9 cellular contexts compared by ENCODE assay signal in genomic region chr2:156896294-156896693, GRCh38.
DNase-seq lines count a peak whose midpoint lies in the region; ATAC-seq, FAIRE-seq and TF ChIP-seq lines count a peak whose summit lies in the region.
"Had no signal": no experiment of that assay in that cellular context is flagged by ENCODE, and none has a peak within 500 bp of the region (broad histone marks: within the 10 kb centered on the region; RNA-seq: fewer than 3 reads in every experiment).

No MANE protein-coding gene starts in this region.

- POLR2A ChIA-PET in HepG2 (lab: Yijun Ruan, JAX), result no interaction called here

- no peak overlapping the region for H3K9ac ChIP-seq in HepG2 (ENCODE audit: insufficient read depth, low read depth, low read length)

- WGBS in HepG2 (ENCODE audit: low lambda C conversion rate), result 0% methylated on average over 1 of the region's 1 CpG
- WGBS in right lobe of liver (ENCODE audit: insufficient coverage, low coverage, low lambda C conversion rate, missing lambda C conversion rate), result 36% methylated on average over 1 of the region's 1 CpG

- H3K79me2 ChIP-seq in HepG2 (ENCODE audit: insufficient read depth, low read length), result no peaks in the 10 kb centered on the region

- H3K9me3 ChIP-seq in HepG2 (ENCODE audit: low read length), result no peaks in the 10 kb centered on the region
- no peaks in the 10 kb centered on the region for H3K9me3 ChIP-seq in right lobe of liver
- H3K9me3 ChIP-seq in left ventricle myocardium inferior (replicated peaks), result no peaks in the 10 kb centered on the region
- H3K9me3 ChIP-seq in lower lobe of right lung, result no peaks in the 10 kb centered on the region

- H4K20me1 ChIP-seq in HepG2 (ENCODE audit: insufficient read depth, low read length), result no peaks in the 10 kb centered on the region

- in situ Hi-C loops in HepG2 (cut with HindIII; ENCODE audit: extremely low pct_ligation_motif_present, low pct_unique_long_range_greater_than_20kb), result no loop called here

- TF ChIP-seq CTCF in HepG2 (CRISPR knock-in tag; IDR thresholded peaks at IDR 0.05), result no peak
- no peak for TF ChIP-seq CTCF in right lobe of liver (IDR thresholded peaks at IDR 0.05)
- TF ChIP-seq CTCF in left ventricle myocardium inferior (IDR thresholded peaks at IDR 0.05; ENCODE audit: borderline replicate concordance), result no peak
- TF ChIP-seq CTCF in lower lobe of right lung (IDR thresholded peaks at IDR 0.05), result no peak

- TF ChIP-seq EP300 in HepG2 (IDR thresholded peaks at IDR 0.05; ENCODE audit: low read depth in 2 of 2, low read length in 2 of 2), result no peak
- TF ChIP-seq EP300 in HepG2 (CRISPR knock-in tag; IDR thresholded peaks at IDR 0.05; ENCODE audit: borderline replicate concordance), result no peak

- intact Hi-C loops in HepG2 (cut with micrococcal nuclease; ENCODE audit: unreplicated experiment), result loop anchor here (10.0 kb wide), 1 partner anchor 561 kb away; the partner anchor contains the start of gene NR4A2
- intact Hi-C loops in right lobe of liver (cut with DNase I), result no loop called here
- intact Hi-C loops in left ventricle myocardium inferior (cut with micrococcal nuclease), result no loop called here
- intact Hi-C loops in lower lobe of right lung (cut with DNase I), result no loop called here

- FAIRE-seq in HepG2 (lab: Jason Lieb, UNC), result no peak

- DNase-seq in HepG2 (ENCODE audit: low spot score) (no peak), right lobe of liver (no peak), OCI-M1 (lab: John Stamatoyannopoulos, UW) (peak; percentile 18), left ventricle myocardium inferior (no peak), lower lobe of right lung (no peak), HK-2 (ENCODE audit: unreplicated experiment) (no peak)
- peak; percentile 30 to 54 for DNase-seq in stimulated activated naive CD8-positive, alpha-beta T cell treated with anti-CD3 and anti-CD28 coated beads, Interleukin-15, amount 100 ng/mL, for 72 hours

- TF ChIP-seq POLR2A in HepG2 (IDR thresholded peaks at IDR 0.05; ENCODE audit: insufficient read depth in 1 of 2, low read depth in 2 of 2, low read length in 2 of 2) (no peak), right lobe of liver (IDR thresholded peaks at IDR 0.05) (no peak)

- peaks cover 0 to 3% of the 10 kb centered on the region in 2 experiments; a peak in 1 of 5 replicates for H3K27me3 ChIP-seq in HepG2 (ENCODE audit: control insufficient read depth in 1 of 2, insufficient read depth in 2 of 2, low read length in 2 of 2)
- H3K27me3 ChIP-seq in right lobe of liver, result no peaks in the 10 kb centered on the region
- no peaks in the 10 kb centered on the region for H3K27me3 ChIP-seq in left ventricle myocardium inferior (ENCODE audit: low read depth)
- no peaks in the 10 kb centered on the region for H3K27me3 ChIP-seq in lower lobe of right lung (ENCODE audit: low read depth)

- no peak overlapping the region for H2AFZ ChIP-seq in HepG2 (ENCODE audit: low read length)

- 0 out of 2 replicates have a peak, but pooled peaks cover 4% of the 10 kb centered on the region for H3K4me1 ChIP-seq in HepG2 (ENCODE audit: insufficient read depth, low read length)
- peaks cover 0 to 9% (median 3%) of the 10 kb centered on the region in 4 donors for H3K4me1 ChIP-seq in right lobe of liver
- H3K4me1 ChIP-seq in left ventricle myocardium inferior, result no peaks in the 10 kb centered on the region
- H3K4me1 ChIP-seq in lower lobe of right lung, result peaks cover 8% of the 10 kb centered on the region

- CTCF ChIA-PET in HepG2 (lab: Yijun Ruan, JAX; ENCODE audit: low intra/inter-chr PET ratio, low total read pairs), result no interaction called here

- no peak for TF ChIP-seq RAD21 in HepG2 (CRISPR knock-in tag; IDR thresholded peaks at IDR 0.05)

- peak overlapping the region in 1 of 2 donors; percentile 10 for H3K4me3 Mint-ChIP-seq in stimulated activated naive CD8-positive, alpha-beta T cell treated with anti-CD3 and anti-CD28 coated beads, Interleukin-15, amount 100 ng/mL, for 72 hours
- H3K4me3 Mint-ChIP-seq: activated naive CD8-positive, alpha-beta T cell had no signal

- peaks cover 43% of the 10 kb centered on the region for H3K27me3 Mint-ChIP-seq in stimulated activated naive CD8-positive, alpha-beta T cell treated with anti-CD3 and anti-CD28 coated beads, Interleukin-15, amount 100 ng/mL, for 72 hours

- no peak overlapping the region for H3K4me2 ChIP-seq in HepG2 (ENCODE audit: low read depth, low read length)

- H3K4me3 ChIP-seq in HepG2 (replicated peaks in 1 of 3; ENCODE audit: insufficient read depth in 1 of 3, low read depth in 2 of 3, low read length in 3 of 3) (no peak overlapping the region), right lobe of liver (no peak overlapping the region), left ventricle myocardium inferior (no peak overlapping the region), lower lobe of right lung (no peak overlapping the region)

- no peak overlapping the region for H3K27ac Mint-ChIP-seq in stimulated activated naive CD8-positive, alpha-beta T cell treated with anti-CD3 and anti-CD28 coated beads, Interleukin-15, amount 100 ng/mL, for 72 hours
- H3K27ac Mint-ChIP-seq: activated naive CD8-positive, alpha-beta T cell had no signal

- ATAC-seq in HepG2, result no peak
- no peak for ATAC-seq in right lobe of liver
- peak; percentile 97 for ATAC-seq in HG02884 (IDR thresholded peaks at IDR 0.05; ENCODE audit: unreplicated experiment)
- ATAC-seq in stimulated activated naive CD8-positive, alpha-beta T cell treated with anti-CD3 and anti-CD28 coated beads, Interleukin-15, amount 100 ng/mL, for 72 hours, result peak; percentile 92
- ATAC-seq in lower lobe of right lung, result no peak

- BruUV-seq in HepG2 (replicated peaks; lab: Mats Ljungman, UMichigan), result no TSS peak

- H3K36me3 ChIP-seq in HepG2 (replicated peaks in 1 of 2; ENCODE audit: control insufficient read depth in 1 of 2, insufficient read depth in 2 of 2, low read length in 2 of 2) (no peaks in the 10 kb centered on the region), right lobe of liver (no peaks in the 10 kb centered on the region), left ventricle myocardium inferior (no peaks in the 10 kb centered on the region), lower lobe of right lung (no peaks in the 10 kb centered on the region)

- H3K9me3 Mint-ChIP-seq in stimulated activated naive CD8-positive, alpha-beta T cell treated with anti-CD3 and anti-CD28 coated beads, Interleukin-15, amount 100 ng/mL, for 72 hours, result peaks cover 4 to 9% of the 10 kb centered on the region in 2 donors

- no peak overlapping the region for H3K27ac ChIP-seq in HepG2 (ENCODE audit: extremely low read length, insufficient read depth, low read length)
- H3K27ac ChIP-seq in right lobe of liver, result no peak overlapping the region
- no peak overlapping the region for H3K27ac ChIP-seq in left ventricle myocardium inferior (replicated peaks)
- no peak overlapping the region for H3K27ac ChIP-seq in lower lobe of right lung

- peaks cover 27% of the 10 kb centered on the region for H3K4me1 Mint-ChIP-seq in stimulated activated naive CD8-positive, alpha-beta T cell treated with anti-CD3 and anti-CD28 coated beads, Interleukin-15, amount 100 ng/mL, for 72 hours

TF ChIP-seq in HepG2, 621 proteins besides CTCF, POLR2A, EP300 and RAD21:
- no peak for TF ChIP-seq REST (IDR thresholded peaks at IDR 0.05; ENCODE audit: borderline replicate concordance in 1 of 2, low read depth in 1 of 2, low read length in 2 of 2)
- peak; percentile 35; the same call in 1 of the 2 replicates for TF ChIP-seq NFE2L2 (IDR thresholded peaks at IDR 0.05; ENCODE audit: low read length)

Comparison
In these comparisons a context has a peak if more than half of its experiments do, and no peak if none do; other contexts are left out.
1. ATAC-seq: peak in HG02884 (single experiment) and stimulated activated naive CD8-positive, alpha-beta T cell treated with anti-CD3 and anti-CD28 coated beads, Interleukin-15, amount 100 ng/mL, for 72 hours (single experiment); none in HepG2 (single experiment), right lobe of liver (0 of 4) and lower lobe of right lung (0 of 2).
2. DNase-seq: peak in OCI-M1 (single experiment) and stimulated activated naive CD8-positive, alpha-beta T cell treated with anti-CD3 and anti-CD28 coated beads, Interleukin-15, amount 100 ng/mL, for 72 hours (2 of 2); none in HepG2 (single experiment), right lobe of liver (0 of 3), left ventricle myocardium inferior (single experiment), lower lobe of right lung (single experiment) and HK-2 (single experiment).